ENCODE assay signal across 9 cellular contexts in the genomic region with DNA sequence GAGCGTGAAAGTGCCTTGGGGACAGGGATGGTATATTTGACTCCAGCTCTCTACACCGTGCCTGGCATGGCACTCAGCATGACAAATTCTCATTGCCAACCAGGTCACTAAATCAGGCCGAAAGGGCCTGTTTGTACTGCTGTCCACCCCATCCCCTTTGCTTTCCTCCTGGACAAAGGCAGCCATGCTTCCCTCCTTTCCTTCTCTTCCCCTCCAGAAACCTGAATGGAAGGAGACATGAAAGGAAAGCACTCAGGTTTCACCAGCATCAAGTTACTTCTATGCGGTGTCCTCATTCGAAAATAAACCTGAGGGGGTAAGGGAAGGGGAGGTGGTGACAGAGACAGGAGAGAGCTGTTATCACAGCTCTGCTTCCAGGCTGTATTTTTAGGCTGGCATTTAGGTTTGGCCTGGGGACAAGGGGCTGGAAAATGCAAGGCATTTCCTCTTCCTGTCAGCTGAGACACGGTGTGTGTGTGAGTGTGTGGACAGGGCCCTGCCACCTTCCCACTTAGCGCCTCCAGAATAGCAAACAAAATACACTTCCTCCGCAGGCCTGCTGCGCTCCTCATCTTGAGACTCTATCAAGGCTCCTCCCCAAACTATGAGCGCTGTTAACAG.
DNase-seq lines count a peak whose midpoint lies in the region; TF ChIP-seq lines count a peak whose summit lies in the region.
"Had no signal": no experiment of that assay in that cellular context is flagged by ENCODE, and none has a peak within 500 bp of the region (broad histone marks: within the 10 kb centered on the region; RNA-seq: fewer than 3 reads in every experiment).

No MANE protein-coding gene starts in this region.

- intact Hi-C loops in thyroid gland (cut with DNase I) = no loop called here
- intact Hi-C loops in esophagus squamous epithelium (cut with DNase I) = no loop called here

- 31 to 36% methylated on average over 10 of the region's 10 CpGs for WGBS in thyroid gland, 2 donors
- WGBS in esophagus squamous epithelium, 2 donors = 68 to 78% methylated on average over 9 to 10 of the region's 10 CpGs

- TF ChIP-seq POLR2A in thyroid gland (IDR thresholded peaks at IDR 0.05) (no peak), esophagus squamous epithelium (IDR thresholded peaks at IDR 0.05) (no peak)

- DNase-seq in NCI-H2107 treated with DMSO at 0.1 percent for 48 hours (lab: John Stamatoyannopoulos, UW; ENCODE audit: unreplicated experiment) = peak; percentile 44
- DNase-seq in NCI-H2107 (lab: John Stamatoyannopoulos, UW) = no peak
- peak; percentile 42 for DNase-seq in brain microvascular endothelial cell
- DNase-seq in hepatic stellate cell (ENCODE audit: low spot score) = peak; percentile 53
- peak; percentile 17 to 67 for DNase-seq in thyroid gland
- no peak for DNase-seq in activated naive CD4-positive, alpha-beta T cell (lab: John Stamatoyannopoulos, UW)
- no peak for DNase-seq in esophagus squamous epithelium (lab: John Stamatoyannopoulos, UW)
- DNase-seq in kidney glomerular epithelial cell (lab: John Stamatoyannopoulos, UW) = no peak
- DNase-seq: ACHN had no signal

- H3K36me3 ChIP-seq in brain microvascular endothelial cell (replicated peaks) (no peaks in the 10 kb centered on the region), thyroid gland (no peaks in the 10 kb centered on the region), esophagus squamous epithelium (no peaks in the 10 kb centered on the region)

- in situ Hi-C loops in brain microvascular endothelial cell (cut with HindIII; ENCODE audit: low pct_ligation_motif_present, low sequenced_read_pairs) = no loop called here

- H3K4me3 ChIP-seq in brain microvascular endothelial cell (ENCODE audit: low read depth, low read length) (no peak overlapping the region), thyroid gland (replicated peaks in 1 of 3) (no peak overlapping the region), esophagus squamous epithelium (no peak overlapping the region)

- H3K27me3 ChIP-seq in brain microvascular endothelial cell (replicated peaks) (no peaks in the 10 kb centered on the region), thyroid gland (no peaks in the 10 kb centered on the region), esophagus squamous epithelium (peaks cover 0 to 6% (median 0%) of the 10 kb centered on the region in 4 donors)

- TF ChIP-seq CTCF in brain microvascular endothelial cell (IDR thresholded peaks at IDR 0.05; ENCODE audit: low read depth, low read length, missing control alignments) (no peak), thyroid gland (IDR thresholded peaks at IDR 0.05) (no peak), esophagus squamous epithelium (IDR thresholded peaks at IDR 0.05) (no peak)

- H3K27ac ChIP-seq in brain microvascular endothelial cell = no peak overlapping the region
- H3K27ac ChIP-seq in thyroid gland = no peak overlapping the region
- no peak overlapping the region for H3K27ac ChIP-seq in esophagus squamous epithelium

- H3K9me3 ChIP-seq in thyroid gland = no peaks in the 10 kb centered on the region
- H3K9me3 ChIP-seq in esophagus squamous epithelium = no peaks in the 10 kb centered on the region

- H3K4me1 ChIP-seq in thyroid gland (no peaks in the 10 kb centered on the region), esophagus squamous epithelium (no peaks in the 10 kb centered on the region)

Comparison
In these comparisons a context has a peak if more than half of its experiments do, and no peak if none do; other contexts are left out.
1. DNase-seq: peak in NCI-H2107 treated with DMSO at 0.1 percent for 48 hours (single experiment), brain microvascular endothelial cell (single experiment), hepatic stellate cell (single experiment) and thyroid gland (2 of 2); none in NCI-H2107 (single experiment), activated naive CD4-positive, alpha-beta T cell (0 of 4), esophagus squamous epithelium (single experiment) and kidney glomerular epithelial cell (single experiment).